ENCODE assay signal across 14 cellular contexts in the genomic region with DNA sequence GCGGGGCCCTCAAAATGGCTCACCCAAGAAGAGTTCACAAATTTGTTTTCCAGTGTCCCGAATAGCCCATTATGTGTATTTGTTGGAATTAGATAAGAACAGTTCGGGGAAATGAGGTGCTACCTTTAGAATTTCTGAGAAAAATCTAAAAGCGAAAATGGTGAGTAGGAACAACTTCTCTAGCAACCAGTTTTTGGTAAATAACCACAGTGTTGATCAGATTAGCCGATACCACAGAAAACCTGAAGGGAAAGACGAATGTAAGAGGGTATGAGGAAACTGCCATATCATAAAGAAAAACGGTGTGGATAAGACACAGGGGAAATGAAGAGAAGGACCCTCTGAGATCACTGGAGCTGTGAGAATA. TPM values are rescaled to one million over a fixed set of nuclear protein-coding genes. Genes with fewer than 3 reads are reported as not detected.
A peak's percentile ranks its signal among the peaks of the same experiment; 100 is the strongest.
DNase-seq lines count a peak whose midpoint lies in the region; ATAC-seq and TF ChIP-seq lines count a peak whose summit lies in the region.
"Had no signal": no experiment of that assay in that cellular context is flagged by ENCODE, and none has a peak within 500 bp of the region (broad histone marks: within the 10 kb centered on the region; RNA-seq: fewer than 3 reads in every experiment).

No MANE protein-coding gene starts in this region.

- H3K4me1 ChIP-seq in upper lobe of left lung, result peaks cover 53 to 77% (median 71%) of the 10 kb centered on the region in 4 donors

- H3K27me3 ChIP-seq in upper lobe of left lung, result no peaks in the 10 kb centered on the region
- H3K27me3 ChIP-seq: thyroid gland had no signal

- H3K4me3 ChIP-seq in upper lobe of left lung, result no peak overlapping the region
- H3K4me3 ChIP-seq: thyroid gland had no signal

- H3K27ac Mint-ChIP-seq in activated naive CD4-positive, alpha-beta T cell treated with anti-CD3 and anti-CD28 coated beads, Interleukin-2, amount 50 U/mL, for 72 hours, result peak overlapping the region; percentile 36 to 79
- H3K27ac Mint-ChIP-seq in activated T-helper 17 cell treated with anti-CD3 and anti-CD28 coated beads, Interleukin-2, amount 50 U/mL, for 72 hours, result peak overlapping the region; percentile 95
- H3K27ac Mint-ChIP-seq in memory B cell, result peak overlapping the region; percentile 88

- TF ChIP-seq POLR2A in upper lobe of left lung (IDR thresholded peaks at IDR 0.05), result no peak

- peaks cover 84% of the 10 kb centered on the region for H3K4me1 Mint-ChIP-seq in activated T-helper 17 cell treated with anti-CD3 and anti-CD28 coated beads, Interleukin-2, amount 50 U/mL, for 72 hours
- peaks cover 79% of the 10 kb centered on the region for H3K4me1 Mint-ChIP-seq in memory B cell

- DNase-seq in activated naive CD4-positive, alpha-beta T cell treated with anti-CD3 and anti-CD28 coated beads, Interleukin-2, amount 50 U/mL, for 72 hours (ENCODE audit: low spot score in 2 of 2), result no peak
- no peak for DNase-seq in activated naive CD4-positive, alpha-beta T cell treated with anti-CD3 and anti-CD28 coated beads, Interleukin-2, amount 50 U/mL, for 16 hours
- DNase-seq in memory B cell (ENCODE audit: low spot score in 2 of 2), result no peak
- DNase-seq in upper lobe of left lung, result no peak
- DNase-seq in HuH-7.5 (ENCODE audit: low spot score), result no peak
- DNase-seq: hypothalamus, mammary epithelial cell, NCI-H2029 treated with DMSO at 0.1 percent for 48 hours, retina had no signal

- H3K9me3 ChIP-seq in upper lobe of left lung, result no peaks in the 10 kb centered on the region
- H3K9me3 ChIP-seq: thyroid gland had no signal

- H3K27ac ChIP-seq in upper lobe of left lung, result peak overlapping the region; percentile 34 to 89 (median 72)
- H3K27ac ChIP-seq: epithelial cell of prostate, thyroid gland had no signal

- H3K27me3 Mint-ChIP-seq in activated T-helper 17 cell treated with anti-CD3 and anti-CD28 coated beads, Interleukin-2, amount 50 U/mL, for 72 hours, result no peaks in the 10 kb centered on the region
- no peaks in the 10 kb centered on the region for H3K27me3 Mint-ChIP-seq in memory B cell

- no peak for TF ChIP-seq EP300 in upper lobe of left lung (IDR thresholded peaks at IDR 0.05)

- peaks cover 0 to 8% of the 10 kb centered on the region in 2 donors for H3K9me3 Mint-ChIP-seq in activated naive CD4-positive, alpha-beta T cell treated with anti-CD3 and anti-CD28 coated beads, Interleukin-2, amount 50 U/mL, for 72 hours
- H3K9me3 Mint-ChIP-seq in activated T-helper 17 cell treated with anti-CD3 and anti-CD28 coated beads, Interleukin-2, amount 50 U/mL, for 72 hours, result no peaks in the 10 kb centered on the region
- no peaks in the 10 kb centered on the region for H3K9me3 Mint-ChIP-seq in memory B cell

- TF ChIP-seq CTCF in upper lobe of left lung (IDR thresholded peaks at IDR 0.05), result no peak

- WGBS in upper lobe of left lung, 2 donors, result 73 to 76% methylated on average over 7 of the region's 7 CpGs

- peak overlapping the region; percentile 85 for H3K4me3 Mint-ChIP-seq in activated T-helper 17 cell treated with anti-CD3 and anti-CD28 coated beads, Interleukin-2, amount 50 U/mL, for 72 hours
- peak overlapping the region; percentile 49 for H3K4me3 Mint-ChIP-seq in memory B cell

- H3K36me3 Mint-ChIP-seq in activated naive CD4-positive, alpha-beta T cell treated with anti-CD3 and anti-CD28 coated beads, Interleukin-2, amount 50 U/mL, for 72 hours, result peaks cover 0 to 42% of the 10 kb centered on the region in 2 donors
- peaks cover 68% of the 10 kb centered on the region for H3K36me3 Mint-ChIP-seq in activated T-helper 17 cell treated with anti-CD3 and anti-CD28 coated beads, Interleukin-2, amount 50 U/mL, for 72 hours (ENCODE audit: low read depth)
- peaks cover 34% of the 10 kb centered on the region for H3K36me3 Mint-ChIP-seq in memory B cell

- H3K36me3 ChIP-seq in upper lobe of left lung, result no peaks in the 10 kb centered on the region
- H3K36me3 ChIP-seq: thyroid gland had no signal

- peak in 1 of 2 donors; percentile 24 for ATAC-seq in activated naive CD4-positive, alpha-beta T cell treated with anti-CD3 and anti-CD28 coated beads, Interleukin-2, amount 50 U/mL, for 72 hours
- peak; percentile 34 for ATAC-seq in activated T-helper 17 cell treated with anti-CD3 and anti-CD28 coated beads, Interleukin-2, amount 50 U/mL, for 72 hours (replicated peaks)
- ATAC-seq in memory B cell (ENCODE audit: low read depth), result peak; percentile 34
- ATAC-seq in upper lobe of left lung (ENCODE audit: low FRiP score in 2 of 2), result no peak
- ATAC-seq in GM18498 (IDR thresholded peaks at IDR 0.05; ENCODE audit: unreplicated experiment), result no peak
- ATAC-seq in HG02840 (IDR thresholded peaks at IDR 0.05; ENCODE audit: low FRiP score, unreplicated experiment), result no peak

RNA-seq across cellular contexts. Expression of a gene that starts 31.0 kb away (rescaled TPM):
- total RNA-seq in activated naive CD4-positive, alpha-beta T cell treated with anti-CD3 and anti-CD28 coated beads, Interleukin-2, amount 50 U/mL, for 72 hours, result 10 to 100 TPM in 1 of 2 donors, 1 to 10 TPM in 1; 9.5 to 85.9 TPM
- total RNA-seq in activated T-helper 17 cell treated with anti-CD3 and anti-CD28 coated beads, Interleukin-2, amount 50 U/mL, for 72 hours, result 100 to 1,000 TPM in 1 of 2 donors, 10 to 100 TPM in 1; 71.2 to 145 TPM
- total RNA-seq in upper lobe of left lung, result 10 to 100 TPM in 2 of 6 donors, 1 to 10 TPM in 4; 5.5 to 17.0 (median 7.1) TPM

Comparison
In these comparisons a context has a peak if more than half of its experiments do, and no peak if none do; other contexts are left out.
1. ATAC-seq: peak in activated T-helper 17 cell treated with anti-CD3 and anti-CD28 coated beads, Interleukin-2, amount 50 U/mL, for 72 hours (single experiment) and memory B cell (single experiment); none in upper lobe of left lung (0 of 2), GM18498 (single experiment) and HG02840 (single experiment).
2. Peak in every context shown above with its lines, with median percentiles within 50 percentile points of each other: H3K27ac Mint-ChIP-seq.